ENCODE assay signal across 14 cellular contexts in the genomic region with DNA sequence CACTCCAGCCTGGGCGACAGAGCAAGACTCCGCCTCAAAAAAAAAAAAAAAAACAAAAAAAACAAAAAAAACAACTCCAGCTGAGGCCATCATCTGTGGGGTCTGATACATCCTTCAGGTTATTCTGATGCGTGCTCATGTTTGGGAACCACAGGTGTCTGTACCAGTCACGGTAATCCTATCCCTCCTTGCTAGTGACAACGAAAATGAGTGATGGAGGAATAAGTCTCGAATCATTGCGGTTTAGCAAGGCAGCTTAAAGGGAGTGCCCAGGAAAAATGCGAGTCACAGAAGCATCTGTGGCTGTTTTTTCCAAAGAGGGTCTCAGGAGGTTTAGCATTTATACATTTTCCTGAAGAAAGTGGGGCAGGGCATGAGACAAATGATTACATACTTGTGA. TPM values are rescaled to one million over a fixed set of nuclear protein-coding genes. Genes with fewer than 3 reads are reported as not detected.
A peak's percentile ranks its signal among the peaks of the same experiment; 100 is the strongest.
DNase-seq lines count a peak whose midpoint lies in the region; ATAC-seq and TF ChIP-seq lines count a peak whose summit lies in the region.
"Had no signal": no experiment of that assay in that cellular context is flagged by ENCODE, and none has a peak within 500 bp of the region (broad histone marks: within the 10 kb centered on the region; RNA-seq: fewer than 3 reads in every experiment).

No MANE protein-coding gene starts in this region.

- H3K9me3 Mint-ChIP-seq in activated CD8-positive, alpha-beta T cell treated with anti-CD3 and anti-CD28 coated beads for 36 hours = peaks cover 7% of the 10 kb centered on the region
- H3K9me3 Mint-ChIP-seq in activated CD8-positive, alpha-beta T cell treated with anti-CD3 and anti-CD28 coated beads, Interleukin-2, amount 10 ng/mL, durations not matched to agents 7 days and 5 days (ENCODE audit: insufficient read depth) = no peaks in the 10 kb centered on the region

- H3K27me3 Mint-ChIP-seq in activated CD8-positive, alpha-beta T cell treated with anti-CD3 and anti-CD28 coated beads for 36 hours = peaks cover 3% of the 10 kb centered on the region
- no peaks in the 10 kb centered on the region for H3K27me3 Mint-ChIP-seq in activated CD8-positive, alpha-beta T cell treated with anti-CD3 and anti-CD28 coated beads, Interleukin-2, amount 10 ng/mL, durations not matched to agents 7 days and 5 days (ENCODE audit: low read depth)

- in situ Hi-C loops in GM13977 (cut with MboI; ENCODE audit: low pct_unique_long_range_greater_than_20kb, low sequenced_read_pairs, unreplicated experiment) = no loop called here

- CTCF ChIA-PET in activated CD8-positive, alpha-beta T cell treated with anti-CD3 and anti-CD28 coated beads for 36 hours (lab: Charles Lee) = interaction anchor here (0.5 to 2.9 kb wide), 4 partner anchors 13 to 191 kb away, joined by 3 to 10 read pairs (median 4); partner anchors contain the start of gene SIRT5
- CTCF ChIA-PET in activated CD8-positive, alpha-beta T cell treated with anti-CD3 and anti-CD28 coated beads, Interleukin-2, amount 10 ng/mL, durations not matched to agents 7 days and 5 days (lab: Charles Lee) = interaction anchor here (1.2 kb wide), 1 partner anchor 302 kb away, joined by 3 read pairs; no protein-coding TSS in a partner anchor
- CTCF ChIA-PET in PC-3 (lab: Charles Lee) = interaction anchor here (0.7 kb wide), 1 partner anchor 143 kb away, joined by 10 read pairs; no protein-coding TSS in a partner anchor

- H3K4me3 ChIP-seq in PC-3 (ENCODE audit: low read length) (no peak overlapping the region), fibroblast of mammary gland (ENCODE audit: control insufficient read depth, low read depth, low read length) (no peak overlapping the region), suprapubic skin (no peak overlapping the region)
- H3K4me3 ChIP-seq: lung, upper lobe of left lung had no signal

- no peak for TF ChIP-seq CTCF in activated CD8-positive, alpha-beta T cell treated with anti-CD3 and anti-CD28 coated beads for 36 hours (IDR thresholded peaks at IDR 0.05)
- no peak for TF ChIP-seq CTCF in PC-3 (conservative IDR thresholded peaks at IDR 0.05; ENCODE audit: low read depth, low read length)
- TF ChIP-seq CTCF in fibroblast of mammary gland (conservative IDR thresholded peaks at IDR 0.05; ENCODE audit: control insufficient read depth, insufficient read depth, low read depth, low read length) = no peak
- no peak for TF ChIP-seq CTCF in suprapubic skin (IDR thresholded peaks at IDR 0.05)
- TF ChIP-seq CTCF in GM13977 (IDR thresholded peaks at IDR 0.05; ENCODE audit: extremely low read depth, insufficient read depth, missing control alignments) = no peak

- peaks cover 2% of the 10 kb centered on the region for H3K36me3 Mint-ChIP-seq in activated CD8-positive, alpha-beta T cell treated with anti-CD3 and anti-CD28 coated beads for 36 hours (ENCODE audit: low read depth)
- peaks cover 5% of the 10 kb centered on the region for H3K36me3 Mint-ChIP-seq in activated CD8-positive, alpha-beta T cell treated with anti-CD3 and anti-CD28 coated beads, Interleukin-2, amount 10 ng/mL, durations not matched to agents 7 days and 5 days (ENCODE audit: low read depth)

- no peaks in the 10 kb centered on the region for H3K9me2 ChIP-seq in PC-3 (replicated peaks; ENCODE audit: low read length)

- no peak overlapping the region for H3K4me3 Mint-ChIP-seq in activated CD8-positive, alpha-beta T cell treated with anti-CD3 and anti-CD28 coated beads for 36 hours
- no peak overlapping the region for H3K4me3 Mint-ChIP-seq in activated CD8-positive, alpha-beta T cell treated with anti-CD3 and anti-CD28 coated beads, Interleukin-2, amount 10 ng/mL, durations not matched to agents 7 days and 5 days

- peaks cover 9% of the 10 kb centered on the region for H3K4me1 ChIP-seq in PC-3 (ENCODE audit: insufficient read depth, low read length)
- peaks cover 52% of the 10 kb centered on the region for H3K4me1 ChIP-seq in suprapubic skin

- TF ChIP-seq EP300 in suprapubic skin (IDR thresholded peaks at IDR 0.05) = no peak

- no peak for DNase-seq in activated CD8-positive, alpha-beta T cell treated with anti-CD3 and anti-CD28 coated beads for 36 hours
- no peak for DNase-seq in activated CD8-positive, alpha-beta T cell treated with anti-CD3 and anti-CD28 coated beads, Interleukin-2, amount 10 ng/mL, durations not matched to agents 7 days and 5 days
- DNase-seq in PC-3 = peak; percentile 37
- DNase-seq in fibroblast of mammary gland (ENCODE audit: low read depth) = peak; percentile 59
- DNase-seq in suprapubic skin (ENCODE audit: low spot score in 2 of 2) = no peak
- DNase-seq in GM13977 (ENCODE audit: low spot score) = no peak
- DNase-seq in NCI-H1092 (lab: John Stamatoyannopoulos, UW) = no peak
- no peak for DNase-seq in NCI-H1694 (lab: John Stamatoyannopoulos, UW)
- DNase-seq: caudate nucleus, NCI-H2227 treated with DMSO at 0.1 percent for 48 hours, nucleus accumbens, upper lobe of left lung had no signal

- H3K27me3 ChIP-seq in PC-3 (ENCODE audit: low read length) (no peaks in the 10 kb centered on the region), suprapubic skin (no peaks in the 10 kb centered on the region)
- H3K27me3 ChIP-seq: upper lobe of left lung had no signal

- H3K9me3 ChIP-seq in PC-3 (ENCODE audit: low read length) = no peaks in the 10 kb centered on the region
- H3K9me3 ChIP-seq in suprapubic skin = no peaks in the 10 kb centered on the region
- H3K9me3 ChIP-seq: upper lobe of left lung had no signal

- H3K36me3 ChIP-seq in PC-3 (ENCODE audit: low read depth, low read length) = no peaks in the 10 kb centered on the region
- H3K36me3 ChIP-seq in suprapubic skin = no peaks in the 10 kb centered on the region
- H3K36me3 ChIP-seq: upper lobe of left lung had no signal

- ATAC-seq in activated CD8-positive, alpha-beta T cell treated with anti-CD3 and anti-CD28 coated beads for 36 hours = no peak
- ATAC-seq in activated CD8-positive, alpha-beta T cell treated with anti-CD3 and anti-CD28 coated beads, Interleukin-2, amount 10 ng/mL, durations not matched to agents 7 days and 5 days = no peak
- ATAC-seq in PC-3 = no peak; the same call in 1 of the 2 replicates

- no peaks in the 10 kb centered on the region for H4K20me1 ChIP-seq in PC-3 (ENCODE audit: low read length)

- POLR2A ChIA-PET in activated CD8-positive, alpha-beta T cell treated with anti-CD3 and anti-CD28 coated beads for 36 hours (lab: Charles Lee) = interaction anchor here (0.9 kb wide), 1 partner anchor 150 kb away, joined by 3 read pairs; no protein-coding TSS in a partner anchor
- POLR2A ChIA-PET in activated CD8-positive, alpha-beta T cell treated with anti-CD3 and anti-CD28 coated beads, Interleukin-2, amount 10 ng/mL, durations not matched to agents 7 days and 5 days (lab: Charles Lee) = interaction anchor here (1.8 kb wide), 1 partner anchor 150 kb away, joined by 5 read pairs; the partner anchor contains the start of gene NOL7
- POLR2A ChIA-PET in PC-3 (lab: Charles Lee; ENCODE audit: unreplicated experiment) = no interaction called here

- BruUV-seq in PC-3 (replicated peaks; lab: Mats Ljungman, UMichigan) = no TSS peak

- H3K4me1 Mint-ChIP-seq in activated CD8-positive, alpha-beta T cell treated with anti-CD3 and anti-CD28 coated beads for 36 hours (ENCODE audit: low read depth) = peaks cover 43% of the 10 kb centered on the region
- peaks cover 56% of the 10 kb centered on the region for H3K4me1 Mint-ChIP-seq in activated CD8-positive, alpha-beta T cell treated with anti-CD3 and anti-CD28 coated beads, Interleukin-2, amount 10 ng/mL, durations not matched to agents 7 days and 5 days (ENCODE audit: low read depth)

- no peaks in the 10 kb centered on the region for H3K79me2 ChIP-seq in PC-3 (ENCODE audit: low read length)

- peak overlapping the region; percentile 39 for H3K27ac Mint-ChIP-seq in activated CD8-positive, alpha-beta T cell treated with anti-CD3 and anti-CD28 coated beads for 36 hours
- H3K27ac Mint-ChIP-seq in activated CD8-positive, alpha-beta T cell treated with anti-CD3 and anti-CD28 coated beads, Interleukin-2, amount 10 ng/mL, durations not matched to agents 7 days and 5 days = no peak overlapping the region

- H3K9ac ChIP-seq in PC-3 (ENCODE audit: low read length) = no peak overlapping the region
- H3K9ac ChIP-seq: KMS-11 had no signal

- no peaks in the 10 kb centered on the region for H3F3A ChIP-seq in PC-3 (ENCODE audit: low read length, unreplicated experiment)

- peak overlapping the region; percentile 24; the same call in 1 of the 2 replicates for H3K4me2 ChIP-seq in PC-3 (ENCODE audit: low read length)
- H3K4me2 ChIP-seq: KMS-11 had no signal

- no peak for TF ChIP-seq POLR2A in suprapubic skin (IDR thresholded peaks at IDR 0.05)

- peak overlapping the region; percentile 39; the same call in 1 of the 2 replicates for H2AFZ ChIP-seq in PC-3 (ENCODE audit: low read length)

- intact Hi-C loops in activated CD8-positive, alpha-beta T cell treated with anti-CD3 and anti-CD28 coated beads for 36 hours (cut with micrococcal nuclease) = loop anchor here (10.0 kb wide), 1 partner anchor 151 kb away; the partner anchor contains the start of gene NOL7
- intact Hi-C loops in PC-3 (cut with micrococcal nuclease) = no loop called here

- 74% methylated on average over 8 of the region's 8 CpGs for WGBS in suprapubic skin

- H3K27ac ChIP-seq in PC-3 (ENCODE audit: low read length) (peak overlapping the region; percentile 31), suprapubic skin (peak overlapping the region; percentile 50)
- H3K27ac ChIP-seq: KMS-11, upper lobe of left lung had no signal

RNA-seq across cellular contexts. Expression of gene MCUR1, which starts 48.8 kb away (rescaled TPM):
- 10 to 100 TPM; 34.8 to 38.0 TPM for total RNA-seq in activated CD8-positive, alpha-beta T cell treated with anti-CD3 and anti-CD28 coated beads for 36 hours
- 10 to 100 TPM; 29.7 to 30.3 TPM for total RNA-seq in activated CD8-positive, alpha-beta T cell treated with anti-CD3 and anti-CD28 coated beads, Interleukin-2, amount 10 ng/mL, durations not matched to agents 7 days and 5 days
- 28.6 and 36.2 TPM in 2 replicates for total RNA-seq in PC-3 (2014; rRNA removed)
- total RNA-seq in suprapubic skin = 10 to 100 TPM; 20.8 to 30.7 (median 27.8) TPM

RNA-seq across cellular contexts. Expression of gene RANBP9, which starts 53.9 kb away (rescaled TPM):
- total RNA-seq in activated CD8-positive, alpha-beta T cell treated with anti-CD3 and anti-CD28 coated beads for 36 hours = 10 to 100 TPM; 53.3 to 56.2 TPM
- total RNA-seq in activated CD8-positive, alpha-beta T cell treated with anti-CD3 and anti-CD28 coated beads, Interleukin-2, amount 10 ng/mL, durations not matched to agents 7 days and 5 days = 10 to 100 TPM; 50.0 to 53.4 TPM
- 25.8 and 27.9 TPM in 2 replicates for total RNA-seq in PC-3 (2014; rRNA removed)
- total RNA-seq in suprapubic skin = 10 to 100 TPM; 35.8 to 64.7 (median 50.4) TPM

Comparison
In these comparisons a context has a peak if more than half of its experiments do, and no peak if none do; other contexts are left out.
1. DNase-seq: peak in PC-3 (single experiment) and fibroblast of mammary gland (single experiment); none in activated CD8-positive, alpha-beta T cell treated with anti-CD3 and anti-CD28 coated beads for 36 hours (single experiment), activated CD8-positive, alpha-beta T cell treated with anti-CD3 and anti-CD28 coated beads, Interleukin-2, amount 10 ng/mL, durations not matched to agents 7 days and 5 days (single experiment), suprapubic skin (0 of 2), GM13977 (single experiment), NCI-H1092 (single experiment) and NCI-H1694 (single experiment).